Comparison of ENCODE assay signal across 9 cellular contexts in the genomic region with DNA sequence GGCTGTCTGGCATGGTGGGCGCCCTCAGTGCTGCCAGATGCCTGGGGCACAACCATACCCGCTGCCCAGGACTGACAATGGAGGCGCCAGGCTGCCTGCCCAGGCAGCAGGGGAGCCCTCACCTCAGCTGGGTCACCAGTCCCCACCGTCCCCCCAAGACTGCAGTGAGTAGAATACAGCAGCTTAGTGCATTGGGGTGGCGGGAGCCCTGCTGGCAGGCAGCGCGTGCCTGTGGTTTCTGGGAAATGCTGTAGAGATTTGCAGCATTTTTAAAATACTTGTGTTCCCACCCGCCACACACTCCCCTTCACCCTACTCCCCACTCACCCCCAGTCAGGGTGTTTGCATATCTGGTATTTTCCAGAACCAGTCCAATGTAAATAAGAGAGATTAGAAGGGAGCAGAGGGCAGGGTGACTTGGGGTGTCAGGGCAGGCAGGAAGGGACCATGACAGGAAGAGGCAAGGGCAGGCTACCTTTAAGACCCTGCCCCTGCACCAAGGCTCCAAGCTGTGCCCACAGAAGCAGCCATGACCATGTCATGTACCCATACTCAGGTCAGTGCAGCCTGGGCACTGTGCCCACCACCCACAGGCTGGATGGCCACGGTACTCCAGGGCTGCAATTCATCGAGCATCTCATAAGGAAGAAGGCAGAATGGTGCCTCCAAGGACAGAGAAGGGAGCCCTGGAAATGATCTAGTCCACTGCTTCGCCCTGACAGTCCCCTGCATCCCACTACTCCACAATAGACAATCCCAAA. TPM values are rescaled to one million over a fixed set of nuclear protein-coding genes. Genes with fewer than 3 reads are reported as not detected.
DNase-seq lines count a peak whose midpoint lies in the region; TF ChIP-seq lines count a peak whose summit lies in the region.
"Had no signal": no experiment of that assay in that cellular context is flagged by ENCODE, and none has a peak within 500 bp of the region (broad histone marks: within the 10 kb centered on the region; RNA-seq: fewer than 3 reads in every experiment).

No MANE protein-coding gene starts in this region.

- no peak overlapping the region for H2BK15ac ChIP-seq in mesenchymal stem cell (ENCODE audit: low read depth, poor library complexity, severe bottlenecking)

- H2AK5ac ChIP-seq in mesenchymal stem cell (ENCODE audit: low read length, severe bottlenecking) = peak overlapping the region; percentile 81

- WGBS in mesenchymal stem cell = 81% methylated on average over 10 of the region's 11 CpGs

- BruUV-seq in OCI-LY7 (replicated peaks; lab: Mats Ljungman, UMichigan) = no TSS peak

- intact Hi-C loops in OCI-LY7 (cut with micrococcal nuclease; ENCODE audit: unreplicated experiment) = no loop called here

- H3K9me3 ChIP-seq in mesenchymal stem cell (ENCODE audit: control insufficient read depth, low read length) (no peaks in the 10 kb centered on the region), OCI-LY7 (ENCODE audit: low read length) (no peaks in the 10 kb centered on the region)
- H3K9me3 ChIP-seq: right atrium auricular region had no signal

- H3K4ac ChIP-seq in mesenchymal stem cell (ENCODE audit: low read depth in 1 of 2, low read length in 2 of 2) = peak overlapping the region; percentile 38 to 70

- peak overlapping the region in 1 of 2 experiments; percentile 90 for H3K14ac ChIP-seq in mesenchymal stem cell (ENCODE audit: low read length in 2 of 2)

- no peaks in the 10 kb centered on the region for H4K20me1 ChIP-seq in OCI-LY7 (ENCODE audit: insufficient read depth, low read length)

- peak overlapping the region; percentile 85 for H2BK5ac ChIP-seq in mesenchymal stem cell (ENCODE audit: low read depth, low read length, poor library complexity, severe bottlenecking)

- H4K91ac ChIP-seq in mesenchymal stem cell (ENCODE audit: low read length) = peak overlapping the region; percentile 97

- H2BK120ac ChIP-seq in mesenchymal stem cell (ENCODE audit: low read depth, low read length) = peak overlapping the region; percentile 29

- POLR2A ChIA-PET in OCI-LY7 (lab: Charles Lee) = no interaction called here

- peaks cover 3% of the 10 kb centered on the region for H3K79me2 ChIP-seq in ACC112 (ENCODE audit: control insufficient read depth, insufficient read depth, low read length, unreplicated experiment)
- no peaks in the 10 kb centered on the region for H3K79me2 ChIP-seq in OCI-LY7 (ENCODE audit: insufficient read depth, low read depth, low read length)

- peaks cover 25% of the 10 kb centered on the region for H3K79me1 ChIP-seq in mesenchymal stem cell (replicated peaks; ENCODE audit: low read length, poor library complexity, severe bottlenecking)

- H3K9me2 ChIP-seq in OCI-LY7 (ENCODE audit: insufficient read depth, low read length) = no peaks in the 10 kb centered on the region

- TF ChIP-seq CTCF in brain microvascular endothelial cell (IDR thresholded peaks at IDR 0.05; ENCODE audit: low read depth, low read length, missing control alignments) (no peak), OCI-LY7 (conservative IDR thresholded peaks at IDR 0.05; ENCODE audit: low read length) (no peak)

- no peak overlapping the region for H3K27ac ChIP-seq in ACC112 (ENCODE audit: low read depth, low read length)
- no peak overlapping the region for H3K27ac ChIP-seq in brain microvascular endothelial cell
- peak overlapping the region; percentile 68 for H3K27ac ChIP-seq in mesenchymal stem cell (ENCODE audit: low read length, poor library complexity, severe bottlenecking)
- H3K27ac ChIP-seq in OCI-LY7 (ENCODE audit: low read depth, low read length, poor library complexity, severe bottlenecking) = no peak overlapping the region
- H3K27ac ChIP-seq: right atrium auricular region had no signal

- DNase-seq in HT-29 (ENCODE audit: low spot score) (peak; percentile 45), brain microvascular endothelial cell (peak; percentile 56), mesenchymal stem cell (peak; percentile 67), OCI-LY7 (ENCODE audit: low spot score) (no peak), SK-N-DZ (ENCODE audit: low spot score) (no peak), SHP77 treated with DMSO at 0.1 percent for 48 hours (lab: John Stamatoyannopoulos, UW) (no peak)
- DNase-seq in stimulated activated CD4-positive, alpha-beta T cell treated with anti-CD3 and anti-CD28 coated beads, Interleukin-4, amount 100 ng/mL, for 1 hour = no peak

- H3K27me3 ChIP-seq in ACC112 (ENCODE audit: insufficient read depth, low read length) (no peaks in the 10 kb centered on the region), brain microvascular endothelial cell (replicated peaks) (no peaks in the 10 kb centered on the region), mesenchymal stem cell (ENCODE audit: control insufficient read depth in 1 of 2, insufficient read depth in 1 of 2, low read length in 2 of 2) (no peaks in the 10 kb centered on the region)
- H3K27me3 ChIP-seq: right atrium auricular region had no signal

- CTCF ChIA-PET in OCI-LY7 (lab: Charles Lee; ENCODE audit: unreplicated experiment) = no interaction called here

- peak overlapping the region; percentile 70 for H4K8ac ChIP-seq in mesenchymal stem cell (ENCODE audit: low read length)

- in situ Hi-C loops in brain microvascular endothelial cell (cut with HindIII; ENCODE audit: low pct_ligation_motif_present, low sequenced_read_pairs) = no loop called here

- peak overlapping the region; percentile 3 for H3K9ac ChIP-seq in mesenchymal stem cell (ENCODE audit: low read length)

- peaks cover 65% of the 10 kb centered on the region for H3K4me1 ChIP-seq in ACC112 (ENCODE audit: control insufficient read depth, insufficient read depth, low read length, unreplicated experiment)
- peaks cover 71% of the 10 kb centered on the region for H3K4me1 ChIP-seq in mesenchymal stem cell (ENCODE audit: control insufficient read depth, insufficient read depth, low read depth, low read length)
- no peaks in the 10 kb centered on the region for H3K4me1 ChIP-seq in OCI-LY7 (ENCODE audit: insufficient read depth, low read length, poor library complexity, severe bottlenecking)

- peak overlapping the region; percentile 27; the same call in 1 of the 2 replicates for H3K4me3 ChIP-seq in ACC112 (ENCODE audit: low read depth, low read length)
- H3K4me3 ChIP-seq in brain microvascular endothelial cell (ENCODE audit: low read depth, low read length) = no peak overlapping the region
- H3K4me3 ChIP-seq in mesenchymal stem cell (ENCODE audit: insufficient read depth in 1 of 2, low read depth in 1 of 2, low read length in 2 of 2) = no peak overlapping the region
- no peak overlapping the region for H3K4me3 ChIP-seq in OCI-LY7 (ENCODE audit: low read depth, low read length, poor library complexity, severe bottlenecking)
- H3K4me3 ChIP-seq: right atrium auricular region had no signal

- H3K4me2 ChIP-seq in mesenchymal stem cell (ENCODE audit: low read length, poor library complexity, severe bottlenecking) (peak overlapping the region; percentile 66), OCI-LY7 (ENCODE audit: low read length) (no peak overlapping the region)

- H3K23ac ChIP-seq in mesenchymal stem cell (ENCODE audit: low read length in 2 of 2) = no peak overlapping the region

- H2AFZ ChIP-seq in ACC112 (ENCODE audit: low read length, unreplicated experiment) (no peak overlapping the region), mesenchymal stem cell (ENCODE audit: low read depth, low read length) (no peak overlapping the region), OCI-LY7 (ENCODE audit: low read length) (no peak overlapping the region)

- peak overlapping the region; percentile 49 to 98 for H2BK12ac ChIP-seq in mesenchymal stem cell (ENCODE audit: low read length in 2 of 2)

- no peaks in the 10 kb centered on the region for H3K36me3 ChIP-seq in ACC112 (ENCODE audit: insufficient read depth, low read length)
- H3K36me3 ChIP-seq in brain microvascular endothelial cell (replicated peaks) = no peaks in the 10 kb centered on the region
- peaks cover 0 to 22% of the 10 kb centered on the region in 2 experiments for H3K36me3 ChIP-seq in mesenchymal stem cell (ENCODE audit: control insufficient read depth in 1 of 2, insufficient read depth in 2 of 2, low read depth in 1 of 2, low read length in 2 of 2)
- no peaks in the 10 kb centered on the region for H3K36me3 ChIP-seq in OCI-LY7 (ENCODE audit: insufficient read depth, low read length)
- H3K36me3 ChIP-seq: right atrium auricular region had no signal

- H3K18ac ChIP-seq in mesenchymal stem cell (ENCODE audit: low read depth in 1 of 2, low read length in 2 of 2) = peak overlapping the region; percentile 81 to 94

RNA-seq across cellular contexts. Expression of gene MYO18A, which starts 21.5 kb away (rescaled TPM):
- 105 and 108 TPM in 2 replicates for total RNA-seq in HT-29 (2014; rRNA removed; shearing (Covaris generic))
- 16.2 TPM for polyA plus RNA-seq in mesenchymal stem cell (2013, experiment 1 of 2)
- 15.0 TPM for polyA plus RNA-seq in mesenchymal stem cell (2013, experiment 2 of 2)
- 124 and 131 TPM in 2 replicates for total RNA-seq in OCI-LY7 (2014; rRNA removed; shearing (Covaris generic))
- total RNA-seq in OCI-LY7 (2022) = 128 and 143 TPM in 2 replicates
- polyA plus RNA-seq in SK-N-DZ (2014; cell fraction: cytosol; rRNA removed) = 13.9 and 15.3 TPM in 2 replicates
- polyA plus RNA-seq in SK-N-DZ (2014; cell fraction: nucleus; rRNA removed) = 20.9 and 42.8 TPM in 2 replicates

Comparison
In these comparisons a context has a peak if more than half of its experiments do, and no peak if none do; other contexts are left out.
1. DNase-seq: peak in HT-29 (single experiment), brain microvascular endothelial cell (single experiment) and mesenchymal stem cell (single experiment); none in OCI-LY7 (single experiment), SK-N-DZ (single experiment), stimulated activated CD4-positive, alpha-beta T cell treated with anti-CD3 and anti-CD28 coated beads, Interleukin-4, amount 100 ng/mL, for 1 hour (single experiment) and SHP77 treated with DMSO at 0.1 percent for 48 hours (single experiment).